In the genomic region with DNA sequence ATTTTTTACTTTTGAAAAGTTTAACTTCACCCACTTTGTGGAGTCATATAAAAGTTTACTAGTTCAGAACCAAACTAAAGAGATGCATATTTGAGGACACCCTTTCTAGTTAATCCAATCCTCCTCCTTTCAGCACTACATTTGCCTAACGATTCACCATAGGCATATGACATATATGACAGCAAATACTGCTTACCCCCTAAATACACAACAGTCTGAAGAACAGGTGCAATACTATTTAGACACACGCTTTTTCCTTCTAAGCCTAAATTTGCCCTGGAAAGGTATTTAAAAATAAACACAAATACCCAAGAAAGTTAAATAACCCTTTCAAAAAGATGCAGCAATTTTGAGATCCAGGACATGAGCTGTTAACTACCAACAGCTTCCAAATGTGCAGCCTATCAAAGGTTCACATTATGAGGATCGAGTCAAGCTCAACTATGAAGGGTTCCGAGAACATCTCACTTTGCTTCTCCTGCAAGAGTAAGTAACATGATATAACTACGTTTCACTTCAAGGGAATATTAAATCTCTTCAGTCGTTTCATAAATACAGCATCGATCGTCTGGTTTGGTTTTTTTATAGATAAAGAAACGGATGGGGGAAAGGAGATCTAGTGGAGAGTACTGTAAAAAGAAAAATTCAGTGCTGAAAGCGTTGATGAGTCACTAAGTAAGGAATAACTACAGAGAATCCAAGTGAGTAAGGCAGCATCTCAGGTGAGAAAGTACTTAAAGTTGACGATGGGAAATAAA, we compare ENCODE assay signal across 9 cellular contexts. TPM values are rescaled to one million over a fixed set of nuclear protein-coding genes. Genes with fewer than 3 reads are reported as not detected.
DNase-seq lines count a peak whose midpoint lies in the region; ATAC-seq, FAIRE-seq and TF ChIP-seq lines count a peak whose summit lies in the region.
"Had no signal": no experiment of that assay in that cellular context is flagged by ENCODE, and none has a peak within 500 bp of the region (broad histone marks: within the 10 kb centered on the region; RNA-seq: fewer than 3 reads in every experiment).

No MANE protein-coding gene starts in this region.

- ATAC-seq in GM21825 (IDR thresholded peaks at IDR 0.05; ENCODE audit: unreplicated experiment), result no peak

- no peak for TF ChIP-seq POLR2A in GM12891 (IDR thresholded peaks at IDR 0.05; ENCODE audit: low read depth, low read length)

- H3K4me3 ChIP-seq in GM08714 (ENCODE audit: low read length) (peak overlapping the region; percentile 94), epithelial cell of esophagus (ENCODE audit: low read length) (peak overlapping the region; percentile 86), neuron (ENCODE audit: low read length) (peak overlapping the region; percentile 76)

- H3K9me3 ChIP-seq in neuron (ENCODE audit: low read length), result no peaks in the 10 kb centered on the region

- peak; percentile 42 for DNase-seq in OCI-M1 (lab: John Stamatoyannopoulos, UW)
- peak; percentile 56 for DNase-seq in epithelial cell of esophagus (ENCODE audit: low read depth)
- DNase-seq in GM12891 (ENCODE audit: insufficient read length, low spot score), result no peak
- DNase-seq in activated CD4-positive, CD25-positive, alpha-beta regulatory T cell treated with anti-CD3 and anti-CD28 coated beads, Interleukin-2, amount 50 U/mL, for 72 hours, result no peak
- DNase-seq in effector CD4-positive, alpha-beta T cell, result no peak

- H3K27me3 ChIP-seq in neuron (ENCODE audit: insufficient read depth, low read length), result no peaks in the 10 kb centered on the region

- FAIRE-seq in GM12891 (lab: Jason Lieb, UNC), result no peak
- FAIRE-seq: TTC549 had no signal

- H3K4me1 ChIP-seq in neuron (ENCODE audit: insufficient read depth, low read length), result peaks cover 23% of the 10 kb centered on the region

- H3K36me3 ChIP-seq in neuron (ENCODE audit: insufficient read depth, low read length), result peaks cover 18% of the 10 kb centered on the region

- no peak for TF ChIP-seq CTCF in epithelial cell of esophagus (IDR thresholded peaks at IDR 0.05; ENCODE audit: insufficient read depth, low read depth, low read length, missing control alignments)

- no peak overlapping the region for H2AFZ ChIP-seq in neuron (ENCODE audit: low read depth, low read length)

TF ChIP-seq in GM12891, 5 proteins besides CTCF, POLR2A, EP300 and RAD21:
- TF ChIP-seq PAX5 (IDR thresholded peaks at IDR 0.05; ENCODE audit: insufficient read depth, low read length, severe bottlenecking) (no peak), SPI1 (IDR thresholded peaks at IDR 0.05; ENCODE audit: low read depth, low read length) (no peak), TAF1 (IDR thresholded peaks at IDR 0.05; ENCODE audit: low read depth, low read length) (no peak), POLR2AphosphoS5 (IDR thresholded peaks at IDR 0.05; ENCODE audit: low read depth, low read length) (no peak), POU2F2 (IDR thresholded peaks at IDR 0.05; ENCODE audit: low read depth, low read length) (no peak)

RNA-seq across cellular contexts. Expression of a gene that starts 0.7 kb away (rescaled TPM):
- polyA plus RNA-seq in GM12891 (2012; ENCODE audit: low read depth, missing spikeins), result 6.0 TPM

RNA-seq across cellular contexts. Expression of a gene that starts 1.4 kb away (rescaled TPM):
- 3.8 TPM for polyA plus RNA-seq in GM12891 (2012; ENCODE audit: low read depth, missing spikeins)

Comparison
In these comparisons a context has a peak if more than half of its experiments do, and no peak if none do; other contexts are left out.
1. DNase-seq: peak in OCI-M1 (single experiment) and epithelial cell of esophagus (single experiment); none in GM12891 (single experiment), activated CD4-positive, CD25-positive, alpha-beta regulatory T cell treated with anti-CD3 and anti-CD28 coated beads, Interleukin-2, amount 50 U/mL, for 72 hours (single experiment) and effector CD4-positive, alpha-beta T cell (single experiment).
2. Peak in every context shown above with its lines, with median percentiles within 50 percentile points of each other: H3K4me3 ChIP-seq.